ENCODE assay signal across 1 cellular context in the genomic region with DNA sequence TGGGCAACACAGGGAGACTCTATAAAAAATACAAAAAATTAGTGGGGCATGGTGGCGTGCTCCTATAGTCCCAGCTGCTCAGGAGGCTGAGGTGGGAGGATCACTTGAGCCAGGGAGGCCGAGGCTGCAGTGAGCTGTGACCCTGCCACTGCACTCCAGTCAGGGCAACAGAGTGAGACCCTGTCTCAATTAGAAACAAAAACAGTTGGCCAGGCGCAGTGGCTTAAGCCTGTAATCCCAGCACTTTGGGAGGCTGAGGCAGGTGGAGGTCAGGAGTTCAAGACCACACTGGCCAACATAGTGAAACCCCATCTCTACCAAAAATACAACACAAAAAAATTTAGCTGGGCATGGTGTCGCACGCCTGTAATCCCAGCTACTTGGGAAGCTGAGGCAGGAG. TPM values are rescaled to one million over a fixed set of nuclear protein-coding genes. Genes with fewer than 3 reads are reported as not detected.
"Had no signal": no experiment of that assay in that cellular context is flagged by ENCODE, and none has a peak within 500 bp of the region (broad histone marks: within the 10 kb centered on the region; RNA-seq: fewer than 3 reads in every experiment).

No MANE protein-coding gene starts in this region.

RNA-seq across cellular contexts. Expression of gene DEPDC4, which starts 1.8 kb away (rescaled TPM):
- total RNA-seq: vagina had no signal
